Comparison of ENCODE assay signal across 27 cellular contexts in the genomic region with DNA sequence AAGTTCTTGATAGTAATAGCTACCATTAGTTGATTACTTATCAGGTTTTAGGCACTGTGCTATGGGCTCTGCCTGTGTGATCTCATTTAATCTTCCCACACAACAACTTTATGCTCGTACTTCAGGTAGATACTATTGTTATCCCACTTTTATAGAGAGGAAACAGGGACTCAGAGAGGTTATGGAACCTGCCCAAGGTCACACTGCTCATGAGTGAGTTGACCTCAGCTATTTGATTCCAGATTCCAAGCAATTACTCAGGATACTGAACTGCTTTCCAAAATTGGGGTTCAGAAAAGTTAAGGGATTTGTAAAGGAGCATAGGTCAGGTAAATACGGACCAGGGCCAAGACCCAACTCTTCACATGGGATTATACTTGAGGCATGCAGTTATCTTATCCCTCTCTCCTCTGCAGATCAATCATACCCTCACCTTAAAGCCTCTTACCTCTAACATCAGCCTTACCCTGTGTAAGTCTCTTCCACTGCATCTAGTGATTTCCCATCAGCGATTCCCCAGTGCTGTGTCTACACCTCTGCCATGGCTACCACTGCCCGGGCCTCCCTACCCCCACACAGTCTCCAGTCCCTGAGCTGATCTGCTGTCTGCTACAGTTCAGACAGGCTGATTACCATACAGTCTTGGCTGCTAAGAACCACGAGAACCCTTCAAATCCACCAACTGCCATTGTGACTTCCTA.
DNase-seq lines count a peak whose midpoint lies in the region; ATAC-seq and TF ChIP-seq lines count a peak whose summit lies in the region.
"Had no signal": no experiment of that assay in that cellular context is flagged by ENCODE, and none has a peak within 500 bp of the region (broad histone marks: within the 10 kb centered on the region; RNA-seq: fewer than 3 reads in every experiment).

No MANE protein-coding gene starts in this region.

- H3K36me3 ChIP-seq in GM23338 (ENCODE audit: insufficient read depth) (peaks cover 3% of the 10 kb centered on the region; the same call in 1 of the 2 replicates), WERI-Rb-1 (peaks cover 8% of the 10 kb centered on the region; the same call in 1 of the 2 replicates), gastroesophageal sphincter (peaks cover 0 to 23% of the 10 kb centered on the region in 2 donors), osteoblast (ENCODE audit: insufficient read depth, low read length) (peaks cover 17% of the 10 kb centered on the region)
- H3K36me3 ChIP-seq: BLaER1, ovary had no signal

- H3K9me3 ChIP-seq in WERI-Rb-1 (ENCODE audit: severe bottlenecking): no peaks in the 10 kb centered on the region
- no peaks in the 10 kb centered on the region for H3K9me3 ChIP-seq in gastroesophageal sphincter
- no peaks in the 10 kb centered on the region for H3K9me3 ChIP-seq in osteoblast (ENCODE audit: low read depth, low read length)
- H3K9me3 ChIP-seq: BLaER1, heart right ventricle, ovary, suprapubic skin had no signal

- POLR2A ChIA-PET in RWPE1 (lab: Yijun Ruan, JAX; ENCODE audit: low non-redundant PET): no interaction called here

- DNase-seq in GM23338 (ENCODE audit: low spot score) (no peak), WERI-Rb-1 (peak; percentile 84), osteoblast (ENCODE audit: insufficient read length, low spot score, missing footprints) (no peak), RWPE1 (ENCODE audit: low spot score) (no peak)
- no peak for DNase-seq in activated T-cell treated with anti-CD3 and anti-CD28 coated beads, Interleukin-2, amount 50 U/mL, for 72 hours
- DNase-seq: ACHN; activated CD4-positive, alpha-beta T cell treated with anti-CD3 and anti-CD28 coated beads, Interleukin-2, amount 10 ng/mL, durations not matched to agents 24 days and 14 days; activated naive CD4-positive, alpha-beta T cell treated with anti-CD3 and anti-CD28 coated beads for 36 hours; DMS79 treated with DMSO at 0.1 percent for 48 hours; heart right ventricle; naive B cell; NCI-H1105 treated with DMSO at 0.1 percent for 48 hours; NCI-H2171; NCI-H524 treated with DMSO at 0.1 percent for 48 hours; ovary; retina; RPMI8226; stimulated activated CD4-positive, alpha-beta T cell treated with anti-CD3 and anti-CD28 coated beads, Interleukin-4, amount 100 ng/mL, for 24 hours; stimulated activated naive B cell treated with anti-CD40 and anti-IgM and Interleukin-4, amounts not matched to agents 10 μg/mL and 1 μg/mL and 100 μg/mL, for 72 hours; T-helper 2 cell had no signal

- no peak overlapping the region for H2AFZ ChIP-seq in GM23338
- no peak overlapping the region for H2AFZ ChIP-seq in osteoblast (ENCODE audit: low read length)

- no peak overlapping the region for H3K27ac Mint-ChIP-seq in GM23338
- no peak overlapping the region for H3K27ac Mint-ChIP-seq in activated T-cell treated with anti-CD3 and anti-CD28 coated beads, Interleukin-2, amount 50 U/mL, for 72 hours
- H3K27ac Mint-ChIP-seq: activated CD4-positive, alpha-beta T cell treated with anti-CD3 and anti-CD28 coated beads, Interleukin-2, amount 10 ng/mL, durations not matched to agents 24 days and 14 days; activated naive CD4-positive, alpha-beta T cell treated with anti-CD3 and anti-CD28 coated beads for 36 hours; stimulated activated naive B cell treated with anti-CD40 and anti-IgM and Interleukin-4, amounts not matched to agents 10 μg/mL and 1 μg/mL and 100 μg/mL, for 72 hours had no signal

- no peaks in the 10 kb centered on the region for H4K20me1 ChIP-seq in GM23338 (replicated peaks; ENCODE audit: insufficient read depth)
- H4K20me1 ChIP-seq in osteoblast (ENCODE audit: insufficient read depth, low read length): no peaks in the 10 kb centered on the region
- H4K20me1 ChIP-seq: BLaER1 had no signal

- H3K27me3 ChIP-seq in GM23338 (ENCODE audit: insufficient read depth) (no peaks in the 10 kb centered on the region), WERI-Rb-1 (ENCODE audit: insufficient read depth, low read depth, severe bottlenecking) (no peaks in the 10 kb centered on the region), gastroesophageal sphincter (no peaks in the 10 kb centered on the region), osteoblast (ENCODE audit: insufficient read depth, low read length) (no peaks in the 10 kb centered on the region)
- H3K27me3 ChIP-seq: BLaER1, heart right ventricle, ovary, suprapubic skin had no signal

- no peaks in the 10 kb centered on the region for H3K9me3 Mint-ChIP-seq in GM23338
- no peaks in the 10 kb centered on the region for H3K9me3 Mint-ChIP-seq in activated T-cell treated with anti-CD3 and anti-CD28 coated beads, Interleukin-2, amount 50 U/mL, for 72 hours
- H3K9me3 Mint-ChIP-seq: activated CD4-positive, alpha-beta T cell treated with anti-CD3 and anti-CD28 coated beads, Interleukin-2, amount 10 ng/mL, durations not matched to agents 24 days and 14 days; activated naive CD4-positive, alpha-beta T cell treated with anti-CD3 and anti-CD28 coated beads for 36 hours; central memory CD8-positive, alpha-beta T cell; naive B cell; stimulated activated naive B cell treated with anti-CD40 and anti-IgM and Interleukin-4, amounts not matched to agents 10 μg/mL and 1 μg/mL and 100 μg/mL, for 72 hours had no signal

- no peak for TF ChIP-seq POLR2A in gastroesophageal sphincter (IDR thresholded peaks at IDR 0.05)

- no peaks in the 10 kb centered on the region for H3F3A ChIP-seq in GM23338 (replicated peaks; ENCODE audit: low read depth)

- CTCF ChIA-PET in RWPE1 (lab: Yijun Ruan, JAX): no interaction called here

- H3K79me2 ChIP-seq in GM23338 (replicated peaks; ENCODE audit: insufficient read depth) (no peaks in the 10 kb centered on the region), osteoblast (ENCODE audit: insufficient read depth, low read length) (no peaks in the 10 kb centered on the region)

- no peak overlapping the region for H3K27ac ChIP-seq in GM23338 (ENCODE audit: low read depth)
- H3K27ac ChIP-seq in WERI-Rb-1: peak overlapping the region; percentile 56
- peak overlapping the region in 3 of 4 donors; percentile 41 to 53 (median 48) for H3K27ac ChIP-seq in gastroesophageal sphincter
- peak overlapping the region; percentile 29 for H3K27ac ChIP-seq in osteoblast (ENCODE audit: low read depth, low read length)
- no peak overlapping the region for H3K27ac ChIP-seq in RWPE1
- H3K27ac ChIP-seq: BLaER1 had no signal

- WGBS in gastroesophageal sphincter (ENCODE audit: low coverage in 1 of 2), 2 donors: 77 to 78% methylated on average over 4 to 5 of the region's 5 CpGs

- H3K9me2 ChIP-seq in GM23338 (ENCODE audit: insufficient read depth): peaks cover 3% of the 10 kb centered on the region; the same call in 1 of the 2 replicates

- H3K4me1 ChIP-seq in GM23338 (ENCODE audit: insufficient read depth) (no peaks in the 10 kb centered on the region; the same call in 1 of the 2 replicates), gastroesophageal sphincter (peaks cover 6 to 56% (median 12%) of the 10 kb centered on the region in 3 donors), osteoblast (ENCODE audit: insufficient read depth, low read length) (peaks cover 30% of the 10 kb centered on the region)

- ATAC-seq in GM23338 (peak; percentile 51), gastroesophageal sphincter (peak; percentile 17), HG03175 (IDR thresholded peaks at IDR 0.05; ENCODE audit: unreplicated experiment) (no peak), HG03520 (IDR thresholded peaks at IDR 0.05; ENCODE audit: unreplicated experiment) (no peak)
- no peak for ATAC-seq in activated T-cell treated with anti-CD3 and anti-CD28 coated beads, Interleukin-2, amount 50 U/mL, for 72 hours (replicated peaks in 1 of 2)
- ATAC-seq: SK-N-SH treated with all-trans-retinoic acid at 6 μM for 48 hours; stimulated activated naive B cell treated with anti-CD40 and anti-IgM and Interleukin-4, amounts not matched to agents 10 μg/mL and 1 μg/mL and 100 μg/mL, for 72 hours had no signal

- H3K4me2 ChIP-seq in GM23338 (no peak overlapping the region), osteoblast (ENCODE audit: insufficient read depth, low read length) (peak overlapping the region; percentile 11)
- H3K4me2 ChIP-seq: BLaER1 had no signal

- TF ChIP-seq EP300 in gastroesophageal sphincter (IDR thresholded peaks at IDR 0.05): no peak

- peaks cover 4% of the 10 kb centered on the region; the same call in 2 of the 3 replicates for H3K36me3 Mint-ChIP-seq in GM23338 (ENCODE audit: low read depth)
- H3K36me3 Mint-ChIP-seq in activated T-cell treated with anti-CD3 and anti-CD28 coated beads, Interleukin-2, amount 50 U/mL, for 72 hours (ENCODE audit: insufficient read depth in 2 of 2): no peaks in the 10 kb centered on the region
- H3K36me3 Mint-ChIP-seq: naive B cell; stimulated activated naive B cell treated with anti-CD40 and anti-IgM and Interleukin-4, amounts not matched to agents 10 μg/mL and 1 μg/mL and 100 μg/mL, for 72 hours had no signal

- H3K27me3 Mint-ChIP-seq in GM23338 (ENCODE audit: insufficient read depth, low read depth, poor library complexity): peaks cover 4% of the 10 kb centered on the region
- H3K27me3 Mint-ChIP-seq in activated T-cell treated with anti-CD3 and anti-CD28 coated beads, Interleukin-2, amount 50 U/mL, for 72 hours (ENCODE audit: low read depth): peaks cover 67% of the 10 kb centered on the region

- TF ChIP-seq CTCF in GM23338 (conservative IDR thresholded peaks at IDR 0.05; ENCODE audit: low read depth in 2 of 2): no peak
- TF ChIP-seq CTCF in WERI-Rb-1 (IDR thresholded peaks at IDR 0.05; ENCODE audit: low read depth, low read length): no peak
- no peak for TF ChIP-seq CTCF in gastroesophageal sphincter (IDR thresholded peaks at IDR 0.05)
- TF ChIP-seq CTCF in osteoblast (IDR thresholded peaks at IDR 0.05; ENCODE audit: extremely low read depth, low read depth, low read length): no peak
- no peak for TF ChIP-seq CTCF in RWPE1 (conservative IDR thresholded peaks at IDR 0.05; ENCODE audit: low read depth)

- H3K4me1 Mint-ChIP-seq in GM23338: no peaks in the 10 kb centered on the region; the same call in 2 of the 3 replicates
- no peaks in the 10 kb centered on the region for H3K4me1 Mint-ChIP-seq in activated T-cell treated with anti-CD3 and anti-CD28 coated beads, Interleukin-2, amount 50 U/mL, for 72 hours (ENCODE audit: low read depth)
- H3K4me1 Mint-ChIP-seq: activated CD4-positive, alpha-beta T cell treated with anti-CD3 and anti-CD28 coated beads, Interleukin-2, amount 10 ng/mL, durations not matched to agents 24 days and 14 days; central memory CD8-positive, alpha-beta T cell; naive B cell had no signal

- H3K4me3 ChIP-seq in GM23338: no peak overlapping the region
- H3K4me3 ChIP-seq in WERI-Rb-1 (ENCODE audit: low read depth, low read length): no peak overlapping the region
- H3K4me3 ChIP-seq in gastroesophageal sphincter: no peak overlapping the region
- no peak overlapping the region for H3K4me3 ChIP-seq in osteoblast (ENCODE audit: insufficient read depth, low read length)
- H3K4me3 ChIP-seq: BLaER1, heart right ventricle, ovary, suprapubic skin had no signal

- no peak overlapping the region for H3K4me3 Mint-ChIP-seq in GM23338
- H3K4me3 Mint-ChIP-seq in activated T-cell treated with anti-CD3 and anti-CD28 coated beads, Interleukin-2, amount 50 U/mL, for 72 hours: no peak overlapping the region
- H3K4me3 Mint-ChIP-seq: activated CD4-positive, alpha-beta T cell treated with anti-CD3 and anti-CD28 coated beads, Interleukin-2, amount 10 ng/mL, durations not matched to agents 24 days and 14 days; activated naive CD4-positive, alpha-beta T cell treated with anti-CD3 and anti-CD28 coated beads for 36 hours; central memory CD8-positive, alpha-beta T cell; naive B cell; stimulated activated naive B cell treated with anti-CD40 and anti-IgM and Interleukin-4, amounts not matched to agents 10 μg/mL and 1 μg/mL and 100 μg/mL, for 72 hours had no signal

Comparison
In these comparisons a context has a peak if more than half of its experiments do, and no peak if none do; other contexts are left out.
1. ATAC-seq: peak in GM23338 (single experiment) and gastroesophageal sphincter (single experiment); none in HG03175 (single experiment), activated T-cell treated with anti-CD3 and anti-CD28 coated beads, Interleukin-2, amount 50 U/mL, for 72 hours (0 of 2) and HG03520 (single experiment).
2. H3K27ac ChIP-seq: peak in WERI-Rb-1 (single experiment), gastroesophageal sphincter (3 of 4) and osteoblast (single experiment); none in GM23338 (single experiment) and RWPE1 (single experiment).